In genomic region chr19:49808762-49809154, GRCh38 we compare ENCODE assay signal across 1 cellular context.
TF ChIP-seq lines count a peak whose summit lies in the region.

No MANE protein-coding gene starts in this region.

TF ChIP-seq in GM12878, 131 proteins besides CTCF, POLR2A, EP300 and RAD21 (continued from another document):
- TF ChIP-seq ZNF217 (IDR thresholded peaks at IDR 0.05) (no peak), ZNF207 (IDR thresholded peaks at IDR 0.05; ENCODE audit: borderline replicate concordance) (no peak)
